18 cellular contexts compared by ENCODE assay signal in genomic region chr13:75173457-75174356, GRCh38.
A peak's percentile ranks its signal among the peaks of the same experiment; 100 is the strongest.
DNase-seq lines count a peak whose midpoint lies in the region; ATAC-seq and TF ChIP-seq lines count a peak whose summit lies in the region.
"Had no signal": no experiment of that assay in that cellular context is flagged by ENCODE, and none has a peak within 500 bp of the region (broad histone marks: within the 10 kb centered on the region; RNA-seq: fewer than 3 reads in every experiment).

No MANE protein-coding gene starts in this region.

- intact Hi-C loops in lower lobe of right lung (cut with DNase I): no loop called here

- no peaks in the 10 kb centered on the region for H3K36me3 ChIP-seq in lower lobe of right lung
- H3K36me3 ChIP-seq: BLaER1 treated with 17β-estradiol and CSF1 and Interleukin-3, amounts not matched to agents 10 nM and 100 nM; neutrophil; right atrium auricular region; suprapubic skin had no signal

- DNase-seq in EH (ENCODE audit: low read depth) (peak; percentile 45), HT-29 (ENCODE audit: low spot score) (peak; percentile 27), amniotic epithelial cell (ENCODE audit: low read depth) (peak; percentile 88), lower lobe of right lung (no peak), KBM-7 (no peak)
- peak in 4 of 10 donors; percentile 1 to 63 (median 10) for DNase-seq in naive thymus-derived CD8-positive, alpha-beta T cell
- DNase-seq: activated CD8-positive, alpha-beta memory T cell treated with anti-CD3 and anti-CD28 coated beads for 24 hours; amygdala; DMS 273 treated with DMSO at 0.1 percent for 48 hours; immature natural killer cell had no signal

- no peak overlapping the region for H3K4me3 Mint-ChIP-seq in naive thymus-derived CD8-positive, alpha-beta T cell
- H3K4me3 Mint-ChIP-seq: immature natural killer cell, memory B cell had no signal

- H3K4me3 ChIP-seq in lower lobe of right lung: no peak overlapping the region
- H3K4me3 ChIP-seq: BLaER1 treated with 17β-estradiol and CSF1 and Interleukin-3, amounts not matched to agents 10 nM and 100 nM; right atrium auricular region; suprapubic skin had no signal

- H3K9me3 ChIP-seq in lower lobe of right lung: no peaks in the 10 kb centered on the region
- H3K9me3 ChIP-seq: BLaER1 treated with 17β-estradiol and CSF1 and Interleukin-3, amounts not matched to agents 10 nM and 100 nM; neutrophil; right atrium auricular region; suprapubic skin had no signal

- H3K27ac ChIP-seq in lower lobe of right lung: no peak overlapping the region
- H3K27ac ChIP-seq: BLaER1 treated with 17β-estradiol and CSF1 and Interleukin-3, amounts not matched to agents 10 nM and 100 nM; epithelial cell of prostate; neutrophil; right atrium auricular region; suprapubic skin had no signal

- H3K4me1 ChIP-seq in lower lobe of right lung: no peaks in the 10 kb centered on the region
- H3K4me1 ChIP-seq: BLaER1 treated with 17β-estradiol and CSF1 and Interleukin-3, amounts not matched to agents 10 nM and 100 nM; right atrium auricular region; suprapubic skin had no signal

- POLR2A ChIA-PET in naive thymus-derived CD8-positive, alpha-beta T cell (lab: Charles Lee): no interaction called here

- peaks cover 0 to 8% (median 2%) of the 10 kb centered on the region in 9 donors for H3K9me3 Mint-ChIP-seq in naive thymus-derived CD8-positive, alpha-beta T cell

- peak; percentile 53 to 74 for ATAC-seq in naive thymus-derived CD8-positive, alpha-beta T cell
- no peak for ATAC-seq in lower lobe of right lung
- ATAC-seq in GM18498 (IDR thresholded peaks at IDR 0.05; ENCODE audit: unreplicated experiment): no peak
- ATAC-seq: Panc1 had no signal

- in situ Hi-C loops in KBM-7 (cut with MboI; ENCODE audit: low pct_unique_long_range_greater_than_20kb, low sequenced_read_pairs): no loop called here

- H3K36me3 Mint-ChIP-seq in naive thymus-derived CD8-positive, alpha-beta T cell: peaks cover 0 to 8% (median 0%) of the 10 kb centered on the region in 3 donors
- H3K36me3 Mint-ChIP-seq: memory B cell had no signal

- no peaks in the 10 kb centered on the region for H3K27me3 ChIP-seq in lower lobe of right lung (ENCODE audit: low read depth)
- H3K27me3 ChIP-seq: BLaER1 treated with 17β-estradiol and CSF1 and Interleukin-3, amounts not matched to agents 10 nM and 100 nM; neutrophil; right atrium auricular region; suprapubic skin had no signal

- peak overlapping the region in 7 of 10 donors; percentile 12 to 52 (median 38) for H3K27ac Mint-ChIP-seq in naive thymus-derived CD8-positive, alpha-beta T cell
- H3K27ac Mint-ChIP-seq: immature natural killer cell, memory B cell had no signal

- no peak for TF ChIP-seq CTCF in lower lobe of right lung (IDR thresholded peaks at IDR 0.05)

- H3K4me1 Mint-ChIP-seq in naive thymus-derived CD8-positive, alpha-beta T cell: peaks cover 2 to 6% (median 4%) of the 10 kb centered on the region in 4 donors
- H3K4me1 Mint-ChIP-seq: immature natural killer cell, memory B cell had no signal

- peaks cover 3 to 13% (median 5%) of the 10 kb centered on the region in 5 donors for H3K27me3 Mint-ChIP-seq in naive thymus-derived CD8-positive, alpha-beta T cell

Comparison
In these comparisons a context has a peak if more than half of its experiments do, and no peak if none do; other contexts are left out.
1. DNase-seq: peak in EH (single experiment), HT-29 (single experiment) and amniotic epithelial cell (single experiment); none in lower lobe of right lung (single experiment) and KBM-7 (single experiment).
2. ATAC-seq: peak in naive thymus-derived CD8-positive, alpha-beta T cell (2 of 2); none in lower lobe of right lung (0 of 2) and GM18498 (single experiment).